ENCODE assay signal across 22 cellular contexts in genomic region chrX:16658284-16658683, GRCh38. TPM values are rescaled to one million over a fixed set of nuclear protein-coding genes. Genes with fewer than 3 reads are reported as not detected.
A peak's percentile ranks its signal among the peaks of the same experiment; 100 is the strongest.
DNase-seq lines count a peak whose midpoint lies in the region; ATAC-seq, FAIRE-seq and TF ChIP-seq lines count a peak whose summit lies in the region.
"Had no signal": no experiment of that assay in that cellular context is flagged by ENCODE, and none has a peak within 500 bp of the region (broad histone marks: within the 10 kb centered on the region; RNA-seq: fewer than 3 reads in every experiment).

No MANE protein-coding gene starts in this region.

- H3K27me3 ChIP-seq in breast epithelium (peaks cover 0 to 16% of the 10 kb centered on the region in 2 donors), adipocyte (replicated peaks; ENCODE audit: control insufficient read depth, insufficient read depth, low read length) (peaks cover 3% of the 10 kb centered on the region), pancreas (peaks cover 0 to 11% (median 0%) of the 10 kb centered on the region in 4 donors)

- TF ChIP-seq POLR2A in breast epithelium (IDR thresholded peaks at IDR 0.05), result no peak

- H3K9ac ChIP-seq in adipocyte (ENCODE audit: low read length), result no peak overlapping the region

- no TSS peak for BruUV-seq in MCF 10A (replicated peaks; lab: Mats Ljungman, UMichigan)

- in situ Hi-C loops in GM13977 (cut with MboI; ENCODE audit: low pct_unique_long_range_greater_than_20kb, low sequenced_read_pairs, unreplicated experiment), result no loop called here

- no peak overlapping the region for H3K27ac Mint-ChIP-seq in MCF 10A (ENCODE audit: low read depth, unreplicated experiment)
- H3K27ac Mint-ChIP-seq: activated naive CD4-positive, alpha-beta T cell treated with anti-CD3 and anti-CD28 coated beads, Interleukin-2, amount 10 ng/mL, durations not matched to agents 7 days and 5 days; nephron progenitor cell had no signal

- TF ChIP-seq CTCF in MCF 10A (IDR thresholded peaks at IDR 0.05; ENCODE audit: unreplicated experiment) (no peak), breast epithelium (IDR thresholded peaks at IDR 0.05) (no peak), fibroblast of the aortic adventitia (IDR thresholded peaks at IDR 0.05; ENCODE audit: insufficient read depth, low read length) (no peak), pancreas (IDR thresholded peaks at IDR 0.05) (no peak), GM13977 (IDR thresholded peaks at IDR 0.05; ENCODE audit: extremely low read depth, insufficient read depth, missing control alignments) (no peak)

- H3K4me3 ChIP-seq in breast epithelium, result no peak overlapping the region
- no peak overlapping the region for H3K4me3 ChIP-seq in adipocyte (ENCODE audit: low read length)
- no peak overlapping the region for H3K4me3 ChIP-seq in fibroblast of the aortic adventitia (ENCODE audit: low read depth, low read length)
- no peak overlapping the region for H3K4me3 ChIP-seq in pancreas
- H3K4me3 ChIP-seq: prostate gland had no signal

- no peaks in the 10 kb centered on the region for H3K4me1 ChIP-seq in breast epithelium
- no peaks in the 10 kb centered on the region for H3K4me1 ChIP-seq in adipocyte (ENCODE audit: control insufficient read depth, insufficient read depth, low read length)
- H3K4me1 ChIP-seq in pancreas, result no peaks in the 10 kb centered on the region
- H3K4me1 ChIP-seq: prostate gland had no signal

- peaks cover 7% of the 10 kb centered on the region for H3K36me3 Mint-ChIP-seq in MCF 10A (ENCODE audit: insufficient read depth, unreplicated experiment)
- H3K36me3 Mint-ChIP-seq: activated naive CD4-positive, alpha-beta T cell treated with anti-CD3 and anti-CD28 coated beads, Interleukin-2, amount 10 ng/mL, durations not matched to agents 7 days and 5 days had no signal

- H3K36me3 ChIP-seq in breast epithelium, result no peaks in the 10 kb centered on the region
- H3K36me3 ChIP-seq in adipocyte (ENCODE audit: control insufficient read depth, insufficient read depth, low read length, severe bottlenecking), result no peaks in the 10 kb centered on the region
- H3K36me3 ChIP-seq in pancreas, result no peaks in the 10 kb centered on the region
- H3K36me3 ChIP-seq: prostate gland had no signal

- no peak for FAIRE-seq in pancreas (lab: Jason Lieb, UNC)
- FAIRE-seq: GM18507 had no signal

- peaks cover 55% of the 10 kb centered on the region for H3K27me3 Mint-ChIP-seq in MCF 10A (ENCODE audit: insufficient read depth, unreplicated experiment)
- H3K27me3 Mint-ChIP-seq: activated naive CD4-positive, alpha-beta T cell treated with anti-CD3 and anti-CD28 coated beads, Interleukin-2, amount 10 ng/mL, durations not matched to agents 7 days and 5 days had no signal

- POLR2A ChIA-PET in MCF 10A (lab: Yijun Ruan, JAX), result no interaction called here

- 93 to 94% methylated on average over 2 of the region's 2 CpGs for WGBS in pancreas, 2 donors

- H3K27ac ChIP-seq in breast epithelium, result no peak overlapping the region
- no peak overlapping the region for H3K27ac ChIP-seq in pancreas
- H3K27ac ChIP-seq: 22Rv1, prostate gland had no signal

- no peaks in the 10 kb centered on the region for H3K4me1 Mint-ChIP-seq in MCF 10A (ENCODE audit: insufficient read depth, unreplicated experiment)
- H3K4me1 Mint-ChIP-seq: activated naive CD4-positive, alpha-beta T cell treated with anti-CD3 and anti-CD28 coated beads, Interleukin-2, amount 10 ng/mL, durations not matched to agents 7 days and 5 days had no signal

- intact Hi-C loops in MCF 10A (cut with micrococcal nuclease) (no loop called here), breast epithelium (cut with DNase I; ENCODE audit: low total_unique reads) (no loop called here), pancreas (cut with DNase I) (no loop called here)

- DNase-seq in MCF 10A (ENCODE audit: unreplicated experiment) (peak; percentile 26), breast epithelium (ENCODE audit: low spot score in 2 of 2) (no peak), adipocyte (ENCODE audit: low read depth) (peak; percentile 34), fibroblast of the aortic adventitia (ENCODE audit: low read depth) (peak; percentile 32), pancreas (no peak), GM13977 (ENCODE audit: low spot score) (no peak), SKM-1 treated with dmso at 0.1 percent for 144 hours (lab: John Stamatoyannopoulos, UW; ENCODE audit: unreplicated experiment) (no peak)
- DNase-seq: activated CD4-positive, alpha-beta T cell treated with anti-CD3 and anti-CD28 coated beads, Interleukin-2, amount 50 U/mL, for 48 hours; activated naive CD4-positive, alpha-beta T cell treated with anti-CD3 and anti-CD28 coated beads, Interleukin-2, amount 10 ng/mL, durations not matched to agents 7 days and 5 days; hippocampal formation; NCI-H187 treated with DMSO at 0.1 percent for 48 hours; nephron progenitor cell; NK-92 treated with Interleukin-12 subunit alpha and Interleukin-12 subunit beta, amount 100 ng/mL, for 24 hours had no signal

- ATAC-seq in pancreas (no peak), GM21367 (IDR thresholded peaks at IDR 0.05; ENCODE audit: unreplicated experiment) (no peak)

- CTCF ChIA-PET in MCF 10A (lab: Yijun Ruan, JAX), result no interaction called here

- no peak overlapping the region for H3K4me3 Mint-ChIP-seq in MCF 10A (ENCODE audit: unreplicated experiment)
- H3K4me3 Mint-ChIP-seq: activated naive CD4-positive, alpha-beta T cell treated with anti-CD3 and anti-CD28 coated beads, Interleukin-2, amount 10 ng/mL, durations not matched to agents 7 days and 5 days; nephron progenitor cell had no signal

- H3K9me3 ChIP-seq in breast epithelium, result no peaks in the 10 kb centered on the region
- no peaks in the 10 kb centered on the region for H3K9me3 ChIP-seq in adipocyte (ENCODE audit: control insufficient read depth, low read length)
- H3K9me3 ChIP-seq in pancreas, result no peaks in the 10 kb centered on the region
- H3K9me3 ChIP-seq: prostate gland had no signal

- H3K9me3 Mint-ChIP-seq in MCF 10A (ENCODE audit: unreplicated experiment), result no peaks in the 10 kb centered on the region
- H3K9me3 Mint-ChIP-seq: activated naive CD4-positive, alpha-beta T cell treated with anti-CD3 and anti-CD28 coated beads, Interleukin-2, amount 10 ng/mL, durations not matched to agents 7 days and 5 days; nephron progenitor cell had no signal

RNA-seq across cellular contexts. Expression of gene S100G, which starts 8.3 kb away (rescaled TPM):
- total RNA-seq in MCF 10A (2022), result not detected in 2 replicates
- total RNA-seq in breast epithelium, result 1 to 10 TPM in 1 of 3 donors, not detected in 2; 1.6 TPM
- not detected in 2 replicates for total RNA-seq in fibroblast of the aortic adventitia (ENCODE audit: low replicate concordance)
- not detected for total RNA-seq in pancreas
- polyA plus RNA-seq in pancreas, result not detected
- total RNA-seq: H4; kidney epithelial cell; mesenteric fat pad; prostate gland; T-helper 1 cell treated with Interleukin-12 subunit alpha and Interleukin-12 subunit beta and Interleukin-4 antibody, amounts not matched to agents 30 ng/mL and 1 ng/mL, for 36 hours had no signal
- polyA plus RNA-seq: esophagus had no signal

RNA-seq across cellular contexts. Expression of gene CTPS2, which starts 54.2 kb away (rescaled TPM):
- total RNA-seq in MCF 10A (2022) (5.3 and 5.5 TPM in 2 replicates), breast epithelium (10 to 100 TPM; 12.3 to 26.3 (median 21.0) TPM), fibroblast of the aortic adventitia (ENCODE audit: low replicate concordance) (6.2 and 12.0 TPM in 2 replicates), pancreas (10 to 100 TPM in 1 of 6 donors, 1 to 10 TPM in 5; 5.7 to 13.3 (median 8.5) TPM)
- 10 to 100 TPM; 10.1 to 11.5 TPM for polyA plus RNA-seq in pancreas

Comparison
In these comparisons a context has a peak if more than half of its experiments do, and no peak if none do; other contexts are left out.
1. DNase-seq: peak in MCF 10A (single experiment), adipocyte (single experiment) and fibroblast of the aortic adventitia (single experiment); none in breast epithelium (0 of 2), pancreas (0 of 6), GM13977 (single experiment) and SKM-1 treated with dmso at 0.1 percent for 144 hours (single experiment).